ENCODE assay signal across 8 cellular contexts in genomic region chr9:76394896-76395244, GRCh38. TPM values are rescaled to one million over a fixed set of nuclear protein-coding genes. Genes with fewer than 3 reads are reported as not detected.
DNase-seq lines count a peak whose midpoint lies in the region; ATAC-seq lines count a peak whose summit lies in the region.

No MANE protein-coding gene starts in this region.

- no peaks in the 10 kb centered on the region for H3K27me3 Mint-ChIP-seq in activated CD4-positive, alpha-beta T cell treated with anti-CD3 and anti-CD28 coated beads, Interleukin-2, amount 10 ng/mL, durations not matched to agents 7 days and 5 days

- peak overlapping the region; percentile 88 for H3K4me3 Mint-ChIP-seq in activated CD4-positive, alpha-beta T cell treated with anti-CD3 and anti-CD28 coated beads, Interleukin-2, amount 10 ng/mL, durations not matched to agents 7 days and 5 days

- DNase-seq in AG08396 (ENCODE audit: low spot score) (peak; percentile 42), NCI-H345 treated with DMSO at 0.1 percent for 48 hours (lab: John Stamatoyannopoulos, UW; ENCODE audit: unreplicated experiment) (peak; percentile 78), epithelial cell of prostate (ENCODE audit: low read depth, low spot score) (no peak)
- DNase-seq in activated CD4-positive, alpha-beta T cell treated with anti-CD3 and anti-CD28 coated beads, Interleukin-2, amount 10 ng/mL, durations not matched to agents 7 days and 5 days: peak; percentile 69

- peaks cover 0 to 4% of the 10 kb centered on the region in 2 donors for H3K36me3 ChIP-seq in muscle layer of duodenum (ENCODE audit: control insufficient read depth in 1 of 2, insufficient read depth in 2 of 2, low read length in 2 of 2)

- no peaks in the 10 kb centered on the region for H3K27me3 ChIP-seq in muscle layer of duodenum (ENCODE audit: low read depth, low read length)

- ATAC-seq in GM18867 (IDR thresholded peaks at IDR 0.05; ENCODE audit: unreplicated experiment) (peak; percentile 50), HG03095 (IDR thresholded peaks at IDR 0.05; ENCODE audit: unreplicated experiment) (peak; percentile 50)

- H3K27ac Mint-ChIP-seq in activated CD4-positive, alpha-beta T cell treated with anti-CD3 and anti-CD28 coated beads, Interleukin-2, amount 10 ng/mL, durations not matched to agents 7 days and 5 days: peak overlapping the region; percentile 98

- H3K9me3 ChIP-seq in muscle layer of duodenum (ENCODE audit: control insufficient read depth in 1 of 2, low read length in 2 of 2): no peaks in the 10 kb centered on the region

- peaks cover 22% of the 10 kb centered on the region for H3K36me3 Mint-ChIP-seq in activated CD4-positive, alpha-beta T cell treated with anti-CD3 and anti-CD28 coated beads, Interleukin-2, amount 10 ng/mL, durations not matched to agents 7 days and 5 days (ENCODE audit: low read depth)

- POLR2A ChIA-PET in activated CD4-positive, alpha-beta T cell treated with anti-CD3 and anti-CD28 coated beads, Interleukin-2, amount 10 ng/mL, durations not matched to agents 7 days and 5 days (lab: Charles Lee): interaction anchor here (1.0 to 1.1 kb wide), 2 partner anchors 9 to 266 kb away, joined by 3 read pairs; no protein-coding TSS in a partner anchor

- CTCF ChIA-PET in activated CD4-positive, alpha-beta T cell treated with anti-CD3 and anti-CD28 coated beads, Interleukin-2, amount 10 ng/mL, durations not matched to agents 7 days and 5 days (lab: Charles Lee): interaction anchor here (0.6 to 1.7 kb wide), 12 partner anchors 8 to 505 kb away, joined by 3 to 6 read pairs (median 4); partner anchors contain the start of genes GCNT1 and PCSK5

- H3K4me3 ChIP-seq in muscle layer of duodenum (ENCODE audit: low read depth in 1 of 2, low read length in 2 of 2): peak overlapping the region; percentile 89 to 97

- H3K4me1 Mint-ChIP-seq in activated CD4-positive, alpha-beta T cell treated with anti-CD3 and anti-CD28 coated beads, Interleukin-2, amount 10 ng/mL, durations not matched to agents 7 days and 5 days: peaks cover 36% of the 10 kb centered on the region

- peaks cover 7 to 13% of the 10 kb centered on the region in 2 donors for H3K4me1 ChIP-seq in muscle layer of duodenum (ENCODE audit: control insufficient read depth in 1 of 2, insufficient read depth in 2 of 2, low read length in 2 of 2)

- H3K27ac ChIP-seq in epithelial cell of prostate (peak overlapping the region; percentile 78), muscle layer of duodenum (ENCODE audit: low read length) (peak overlapping the region; percentile 99), temporal lobe (ENCODE audit: low read depth, low read length) (peak overlapping the region; percentile 90)

- peaks cover 2% of the 10 kb centered on the region for H3K9me3 Mint-ChIP-seq in activated CD4-positive, alpha-beta T cell treated with anti-CD3 and anti-CD28 coated beads, Interleukin-2, amount 10 ng/mL, durations not matched to agents 7 days and 5 days

RNA-seq across cellular contexts. Expression of gene RFK, which starts 0.6 kb away (rescaled TPM):
- total RNA-seq in activated CD4-positive, alpha-beta T cell treated with anti-CD3 and anti-CD28 coated beads, Interleukin-2, amount 10 ng/mL, durations not matched to agents 7 days and 5 days: 10 to 100 TPM; 14.5 to 16.4 TPM
- total RNA-seq in temporal lobe: 56.8 TPM
